In genomic region chr1:74732071-74732946, GRCh38 we compare ENCODE assay signal across 8 cellular contexts. TPM values are rescaled to one million over a fixed set of nuclear protein-coding genes. Genes with fewer than 3 reads are reported as not detected.
A peak's percentile ranks its signal among the peaks of the same experiment; 100 is the strongest.
DNase-seq lines count a peak whose midpoint lies in the region; ATAC-seq and TF ChIP-seq lines count a peak whose summit lies in the region.
"Not testable (repeated sequence)": the region's sequence is repeated elsewhere in the genome, so short reads cannot be mapped to it uniquely, and the experiment has no call there.

No MANE protein-coding gene starts in this region.

- H3K4me1 Mint-ChIP-seq in nephron progenitor cell, result peaks cover 26% of the 10 kb centered on the region

- H3K4me3 ChIP-seq in RWPE2 (ENCODE audit: severe bottlenecking) (peak overlapping the region; percentile 71), adrenal gland (peak overlapping the region in 3 of 4 donors; percentile 31 to 76 (median 66)), heart left ventricle (peak overlapping the region; percentile 64 to 93 (median 80)), thoracic aorta (peak overlapping the region; percentile 83)

- H3K4me3 Mint-ChIP-seq in nephron progenitor cell, result peak overlapping the region; percentile 94

- H3K27ac ChIP-seq in RWPE2 (ENCODE audit: poor library complexity, severe bottlenecking), result peak overlapping the region; percentile 69
- H3K27ac ChIP-seq in adrenal gland, result peak overlapping the region in 3 of 5 donors; percentile 82 to 94 (median 93)
- H3K27ac ChIP-seq in heart left ventricle, result peak overlapping the region; percentile 3 to 95 (median 89)
- peak overlapping the region; percentile 63 to 74 for H3K27ac ChIP-seq in thoracic aorta

- H3K9ac ChIP-seq in ES-I3 (ENCODE audit: low read depth, low read length), result peak overlapping the region; percentile 83

- H3K27me3 ChIP-seq in RWPE2 (ENCODE audit: insufficient read depth, poor library complexity, severe bottlenecking); adrenal gland; heart left ventricle; thoracic aorta (replicated peaks; ENCODE audit: insufficient read depth): not testable (repeated sequence)

- WGBS in adrenal gland, 4 donors, result 13 to 24% (median 16%) methylated on average over 10 to 17 of the region's 17 CpGs
- 13 to 29% (median 20%) methylated on average over 10 to 17 of the region's 17 CpGs for WGBS in heart left ventricle, 4 donors

- H3K27me3 Mint-ChIP-seq in nephron progenitor cell (ENCODE audit: low read depth, poor library complexity), result not testable (repeated sequence)

- TF ChIP-seq POLR2A in adrenal gland (IDR thresholded peaks at IDR 0.05); heart left ventricle (IDR thresholded peaks at IDR 0.05): not testable (repeated sequence)

- DNase-seq in RWPE2 (ENCODE audit: low spot score); thoracic aorta (ENCODE audit: low spot score): not testable (repeated sequence)
- DNase-seq in adrenal gland (peak in 5 of 7 donors; percentile 1 to 35 (median 19)), heart left ventricle (peak in 4 of 5 donors; percentile 25 to 47 (median 27)), nephron progenitor cell (peak; percentile 33)

- peak overlapping the region; percentile 88 for H3K27ac Mint-ChIP-seq in nephron progenitor cell

- not testable (repeated sequence) for H3K36me3 ChIP-seq in ES-I3 (ENCODE audit: insufficient read depth, low read length); adrenal gland (replicated peaks in 1 of 2); thoracic aorta
- H3K36me3 ChIP-seq in RWPE2 (ENCODE audit: low read depth) (peaks cover 19% of the 10 kb centered on the region), heart left ventricle (peaks cover 0 to 17% (median 9%) of the 10 kb centered on the region in 9 donors)

- H3K9me3 ChIP-seq in ES-I3 (ENCODE audit: control insufficient read depth, insufficient read depth, low read length); RWPE2 (ENCODE audit: severe bottlenecking); adrenal gland (replicated peaks in 1 of 3); heart left ventricle; thoracic aorta: not testable (repeated sequence)

- not testable (repeated sequence) for TF ChIP-seq CTCF in RWPE2 (IDR thresholded peaks at IDR 0.05; ENCODE audit: poor library complexity, severe bottlenecking); adrenal gland (IDR thresholded peaks at IDR 0.05); heart left ventricle (IDR thresholded peaks at IDR 0.05); nephron progenitor cell (IDR thresholded peaks at IDR 0.05); thoracic aorta (IDR thresholded peaks at IDR 0.05)

- H3K9me3 Mint-ChIP-seq in nephron progenitor cell, result peaks cover 30% of the 10 kb centered on the region

- intact Hi-C loops in adrenal gland (cut with DNase I); heart left ventricle (cut with DNase I): not testable (repeated sequence)

- not testable (repeated sequence) for H3K4me1 ChIP-seq in ES-I3 (ENCODE audit: insufficient read depth, low read length)
- H3K4me1 ChIP-seq in RWPE2 (ENCODE audit: insufficient read depth, poor library complexity, severe bottlenecking), result peaks cover 14% of the 10 kb centered on the region
- H3K4me1 ChIP-seq in adrenal gland (replicated peaks in 1 of 2), result peaks cover 19 to 26% of the 10 kb centered on the region in 2 donors
- peaks cover 0 to 50% (median 17%) of the 10 kb centered on the region in 12 donors for H3K4me1 ChIP-seq in heart left ventricle
- H3K4me1 ChIP-seq in thoracic aorta (ENCODE audit: control insufficient read depth in 1 of 2, low read depth in 2 of 2), result peaks cover 32 to 36% of the 10 kb centered on the region in 2 donors

- ATAC-seq in GM21528 (IDR thresholded peaks at IDR 0.05; ENCODE audit: low FRiP score, unreplicated experiment) (peak; percentile 18), HG03196 (IDR thresholded peaks at IDR 0.05; ENCODE audit: unreplicated experiment) (peak; percentile 11), RWPE2 (ENCODE audit: low read depth) (peak; percentile 35), heart left ventricle (peak; percentile 26 to 36 (median 32))
- not testable (repeated sequence) for ATAC-seq in thoracic aorta (ENCODE audit: insufficient number of reproducible peaks, low FRiP score, low read depth)

- peaks cover 52% of the 10 kb centered on the region for H3K36me3 Mint-ChIP-seq in nephron progenitor cell (ENCODE audit: low read depth)

RNA-seq across cellular contexts. Expression of gene CRYZ, which starts 0.5 kb away (rescaled TPM):
- total RNA-seq in adrenal gland (10 to 100 TPM; 18.1 to 69.0 (median 50.0) TPM), heart left ventricle (10 to 100 TPM; 23.0 to 54.1 (median 42.7) TPM), thoracic aorta (10 to 100 TPM; 12.6 to 36.0 TPM)
- polyA plus RNA-seq in adrenal gland (10 to 100 TPM; 47.6 to 81.6 (median 47.8) TPM), heart left ventricle (10 to 100 TPM; 12.7 to 27.0 TPM)

RNA-seq across cellular contexts. Expression of gene TYW3, which starts 0.6 kb away (rescaled TPM):
- 10 to 100 TPM in 7 of 8 donors, 1 to 10 TPM in 1; 9.7 to 27.7 (median 18.9) TPM for total RNA-seq in adrenal gland
- polyA plus RNA-seq in adrenal gland, result 10 to 100 TPM; 29.2 to 50.2 (median 43.1) TPM
- 10 to 100 TPM; 10.6 to 28.1 (median 19.1) TPM for total RNA-seq in heart left ventricle
- polyA plus RNA-seq in heart left ventricle, result 10 to 100 TPM; 14.8 to 22.7 TPM
- total RNA-seq in thoracic aorta, result 10 to 100 TPM; 13.3 to 16.4 TPM

RNA-seq across cellular contexts. Expression of gene ERICH3, which starts 58.7 kb away (rescaled TPM):
- total RNA-seq in adrenal gland (1 to 10 TPM in 5 of 8 donors, under 1 TPM in 2, not detected in 1; 0.09 to 2.8 (median 1.1) TPM), heart left ventricle (under 1 TPM in 1 of 9 donors, not detected in 8; 0.21 TPM), thoracic aorta (not detected)
- polyA plus RNA-seq in adrenal gland (1 to 10 TPM; 1.5 to 9.6 (median 6.6) TPM), heart left ventricle (under 1 TPM; 0.03 to 0.08 TPM)
